In the genomic region with DNA sequence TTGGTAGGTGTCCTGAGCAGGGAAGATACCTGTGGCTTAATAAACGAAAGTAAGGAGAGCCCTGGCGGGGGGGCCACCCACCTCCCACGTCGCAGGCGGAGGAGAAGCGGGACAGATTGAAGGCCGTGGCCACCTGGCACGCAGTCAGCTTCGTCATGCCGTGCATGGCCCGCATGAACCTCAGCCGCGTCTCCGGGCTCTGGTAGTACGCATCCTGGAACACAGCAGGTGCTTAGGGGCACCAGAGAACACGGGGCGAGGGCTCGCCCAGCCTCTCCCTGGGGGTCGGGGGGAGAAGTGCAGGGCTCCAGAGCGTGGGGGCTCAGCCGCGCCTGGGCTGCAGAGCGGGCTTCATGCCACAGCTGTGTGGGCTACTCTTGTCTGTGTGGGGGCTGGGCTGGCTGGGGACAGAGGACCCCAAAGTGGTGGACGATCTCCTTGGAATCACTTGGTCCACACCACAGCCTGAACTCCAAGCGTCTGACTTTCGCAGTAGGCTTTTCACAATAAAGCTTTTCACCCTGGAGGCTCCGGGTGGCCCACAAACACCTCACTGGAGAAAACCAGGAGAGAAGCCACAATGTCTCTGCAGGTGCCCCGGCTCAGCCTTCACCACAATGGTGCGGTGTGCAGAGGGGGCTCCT, we compare ENCODE assay signal across 1 cellular context.
TF ChIP-seq lines count a peak whose summit lies in the region.

No MANE protein-coding gene starts in this region.

TF ChIP-seq in HepG2, 621 proteins besides CTCF, POLR2A, EP300 and RAD21:
- TF ChIP-seq CHD2 (IDR thresholded peaks at IDR 0.05; ENCODE audit: low read depth, low read length) (peak; percentile 33; the same call in 1 of the 2 replicates), ZNF180 (CRISPR knock-in tag; IDR thresholded peaks at IDR 0.05; ENCODE audit: borderline replicate concordance, low read depth) (no peak), ZNF232 (CRISPR knock-in tag; IDR thresholded peaks at IDR 0.05; ENCODE audit: borderline replicate concordance) (no peak), SRSF1 (optimal IDR thresholded peaks at IDR 0.05; ENCODE audit: low read depth, low read length) (peak; percentile 53), POLR2G (IDR thresholded peaks at IDR 0.05; ENCODE audit: low read depth, low read length) (peak; percentile 9; the same call in 1 of the 2 replicates), ZFP36L1 (CRISPR knock-in tag; IDR thresholded peaks at IDR 0.05) (no peak), AGO2 (optimal IDR thresholded peaks at IDR 0.05; ENCODE audit: low read depth, low read length) (peak; percentile 97), AGO1 (IDR thresholded peaks at IDR 0.05; ENCODE audit: low read depth, low read length, poor library complexity, severe bottlenecking) (peak; percentile 97)
- TF ChIP-seq, protein P1, sequence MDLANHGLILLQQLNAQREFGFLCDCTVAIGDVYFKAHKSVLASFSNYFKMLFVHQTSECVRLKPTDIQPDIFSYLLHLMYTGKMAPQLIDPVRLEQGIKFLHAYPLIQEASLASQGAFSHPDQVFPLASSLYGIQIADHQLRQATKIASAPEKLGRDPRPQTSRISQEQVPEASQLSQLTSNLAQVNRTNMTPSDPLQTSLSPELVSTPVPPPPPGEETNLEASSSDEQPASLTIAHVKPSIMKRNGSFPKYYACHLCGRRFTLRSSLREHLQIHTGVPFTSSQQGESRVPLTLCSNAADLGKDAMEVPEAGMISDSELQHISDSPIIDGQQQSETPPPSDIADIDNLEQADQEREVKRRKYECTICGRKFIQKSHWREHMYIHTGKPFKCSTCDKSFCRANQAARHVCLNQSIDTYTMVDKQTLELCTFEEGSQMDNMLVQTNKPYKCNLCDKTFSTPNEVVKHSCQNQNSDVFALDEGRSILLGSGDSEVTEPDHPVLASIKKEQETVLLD (CRISPR knock-in tag; IDR thresholded peaks at IDR 0.05; ENCODE audit: low read depth) = no peak
- TF ChIP-seq, protein P2, sequence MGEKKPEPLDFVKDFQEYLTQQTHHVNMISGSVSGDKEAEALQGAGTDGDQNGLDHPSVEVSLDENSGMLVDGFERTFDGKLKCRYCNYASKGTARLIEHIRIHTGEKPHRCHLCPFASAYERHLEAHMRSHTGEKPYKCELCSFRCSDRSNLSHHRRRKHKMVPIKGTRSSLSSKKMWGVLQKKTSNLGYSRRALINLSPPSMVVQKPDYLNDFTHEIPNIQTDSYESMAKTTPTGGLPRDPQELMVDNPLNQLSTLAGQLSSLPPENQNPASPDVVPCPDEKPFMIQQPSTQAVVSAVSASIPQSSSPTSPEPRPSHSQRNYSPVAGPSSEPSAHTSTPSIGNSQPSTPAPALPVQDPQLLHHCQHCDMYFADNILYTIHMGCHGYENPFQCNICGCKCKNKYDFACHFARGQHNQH (CRISPR knock-in tag; IDR thresholded peaks at IDR 0.05) = no peak
TF ChIP-seq in HepG2: peak in this region for 5.
